Comparison of ENCODE assay signal across 8 cellular contexts in genomic region chr20:47360207-47360488, GRCh38. TPM values are rescaled to one million over a fixed set of nuclear protein-coding genes. Genes with fewer than 3 reads are reported as not detected.
DNase-seq lines count a peak whose midpoint lies in the region; ATAC-seq and TF ChIP-seq lines count a peak whose summit lies in the region.

No MANE protein-coding gene starts in this region.

- in situ Hi-C loops in GM13977 (cut with MboI; ENCODE audit: low pct_unique_long_range_greater_than_20kb, low sequenced_read_pairs, unreplicated experiment): no loop called here

- peak; percentile 64 for DNase-seq in HCEC 1CT
- DNase-seq in RPMI7951 (ENCODE audit: low read depth): peak; percentile 78
- peak; percentile 90 for DNase-seq in fibroblast of villous mesenchyme (ENCODE audit: low read depth)
- DNase-seq in retinal pigment epithelial cell (ENCODE audit: low read depth): no peak
- no peak for DNase-seq in NCI-H1105 treated with DMSO at 0.1 percent for 48 hours (lab: John Stamatoyannopoulos, UW)
- DNase-seq in GM13977 (ENCODE audit: low spot score): no peak

- H3K4me3 ChIP-seq in fibroblast of villous mesenchyme (ENCODE audit: low read depth, low read length) (no peak overlapping the region), retinal pigment epithelial cell (ENCODE audit: low read length) (no peak overlapping the region)

- no peak for TF ChIP-seq CTCF in fibroblast of villous mesenchyme (IDR thresholded peaks at IDR 0.05; ENCODE audit: insufficient read depth, low read depth, low read length)
- peak; percentile 3 for TF ChIP-seq CTCF in retinal pigment epithelial cell (conservative IDR thresholded peaks at IDR 0.05; ENCODE audit: low read depth, low read length)
- TF ChIP-seq CTCF in GM13977 (IDR thresholded peaks at IDR 0.05; ENCODE audit: extremely low read depth, insufficient read depth, missing control alignments): no peak

- no peak for ATAC-seq in GM18511 (IDR thresholded peaks at IDR 0.05; ENCODE audit: unreplicated experiment)
- no peak for ATAC-seq in HG03097 (IDR thresholded peaks at IDR 0.05; ENCODE audit: low FRiP score, unreplicated experiment)

RNA-seq across cellular contexts. Expression of gene ZMYND8, which starts 3.6 kb away (rescaled TPM):
- total RNA-seq in RPMI7951 (2014; rRNA removed; shearing (Covaris generic)): 26.6 and 36.0 TPM in 2 replicates
- total RNA-seq in fibroblast of villous mesenchyme: 14.8 and 20.3 TPM in 2 replicates

Comparison
In these comparisons a context has a peak if more than half of its experiments do, and no peak if none do; other contexts are left out.
1. DNase-seq: peak in HCEC 1CT (single experiment), RPMI7951 (single experiment) and fibroblast of villous mesenchyme (single experiment); none in retinal pigment epithelial cell (single experiment), NCI-H1105 treated with DMSO at 0.1 percent for 48 hours (single experiment) and GM13977 (single experiment).